ENCODE assay signal across 24 cellular contexts in genomic region chr5:2105141-2105540, GRCh38.
DNase-seq lines count a peak whose midpoint lies in the region; ATAC-seq and TF ChIP-seq lines count a peak whose summit lies in the region.
"Had no signal": no experiment of that assay in that cellular context is flagged by ENCODE, and none has a peak within 500 bp of the region (broad histone marks: within the 10 kb centered on the region; RNA-seq: fewer than 3 reads in every experiment).

No MANE protein-coding gene starts in this region.

- peaks cover 0 to 3% of the 10 kb centered on the region in 2 donors for H3K9me3 Mint-ChIP-seq in effector memory CD8-positive, alpha-beta T cell
- peaks cover 14% of the 10 kb centered on the region for H3K9me3 Mint-ChIP-seq in activated CD4-positive, alpha-beta memory T cell treated with anti-CD3 and anti-CD28 coated beads for 36 hours

- TF ChIP-seq POLR2A in tibial nerve (IDR thresholded peaks at IDR 0.05), result no peak

- no peaks in the 10 kb centered on the region for H3K4me1 Mint-ChIP-seq in effector memory CD8-positive, alpha-beta T cell (ENCODE audit: low read depth in 2 of 2)
- no peaks in the 10 kb centered on the region for H3K4me1 Mint-ChIP-seq in activated CD4-positive, alpha-beta memory T cell treated with anti-CD3 and anti-CD28 coated beads for 36 hours (ENCODE audit: low read depth)

- no peak overlapping the region for H3K27ac Mint-ChIP-seq in effector memory CD8-positive, alpha-beta T cell
- H3K27ac Mint-ChIP-seq in activated CD4-positive, alpha-beta memory T cell treated with anti-CD3 and anti-CD28 coated beads for 36 hours, result no peak overlapping the region
- H3K27ac Mint-ChIP-seq: CD8-positive, alpha-beta T cell had no signal

- ATAC-seq in effector memory CD8-positive, alpha-beta T cell (replicated peaks), result peak; percentile 95
- ATAC-seq in HG03196 (IDR thresholded peaks at IDR 0.05; ENCODE audit: unreplicated experiment), result no peak
- ATAC-seq: CD8-positive, alpha-beta T cell had no signal

- no peak overlapping the region for H3K4me3 Mint-ChIP-seq in effector memory CD8-positive, alpha-beta T cell
- no peak overlapping the region for H3K4me3 Mint-ChIP-seq in activated CD4-positive, alpha-beta memory T cell treated with anti-CD3 and anti-CD28 coated beads for 36 hours
- H3K4me3 Mint-ChIP-seq: CD8-positive, alpha-beta T cell had no signal

- DNase-seq in NCI-H748 (lab: John Stamatoyannopoulos, UW; ENCODE audit: unreplicated experiment) (peak; percentile 35), NCI-H748 treated with DMSO at 0.1 percent for 48 hours (lab: John Stamatoyannopoulos, UW) (no peak), lung microvascular endothelial cell (ENCODE audit: low read depth in 2 of 2) (peak; percentile 55 to 83), tibial nerve (ENCODE audit: low spot score in 2 of 2) (no peak), foreskin fibroblast (no peak)
- peak in 2 of 3 experiments; percentile 14 to 20 for DNase-seq in effector memory CD8-positive, alpha-beta T cell
- DNase-seq in activated CD4-positive, alpha-beta memory T cell treated with anti-CD3 and anti-CD28 coated beads for 36 hours, result no peak
- DNase-seq: AML-193; C1 segment of cervical spinal cord; Calu3; CD8-positive, alpha-beta T cell; DMS53; MV-4-11; NCI-H1694; NCI-H2081; NCI-H345; NCI-H524; OCI-M1; Right ventricle myocardium superior; SW 1271 had no signal

- TF ChIP-seq CTCF in tibial nerve (IDR thresholded peaks at IDR 0.05), result no peak
- no peak for TF ChIP-seq CTCF in foreskin fibroblast (IDR thresholded peaks at IDR 0.05; ENCODE audit: low read depth, low read length)

- H3K4me3 ChIP-seq in tibial nerve, result no peak overlapping the region
- no peak overlapping the region for H3K4me3 ChIP-seq in foreskin fibroblast (ENCODE audit: low read depth in 1 of 2, low read length in 2 of 2)
- H3K4me3 ChIP-seq: SK-N-MC had no signal

- no peaks in the 10 kb centered on the region for H3K36me3 ChIP-seq in tibial nerve

- H3K36me3 Mint-ChIP-seq in effector memory CD8-positive, alpha-beta T cell (ENCODE audit: insufficient read depth), result no peaks in the 10 kb centered on the region
- H3K36me3 Mint-ChIP-seq in activated CD4-positive, alpha-beta memory T cell treated with anti-CD3 and anti-CD28 coated beads for 36 hours, result no peaks in the 10 kb centered on the region
- H3K36me3 Mint-ChIP-seq: CD8-positive, alpha-beta T cell had no signal

- WGBS in tibial nerve, 2 donors, result 81 to 83% methylated on average over 12 of the region's 12 CpGs

- H3K27me3 ChIP-seq in tibial nerve, result no peaks in the 10 kb centered on the region

- peaks cover 12% of the 10 kb centered on the region in 2 donors for H3K27me3 Mint-ChIP-seq in effector memory CD8-positive, alpha-beta T cell
- H3K27me3 Mint-ChIP-seq in activated CD4-positive, alpha-beta memory T cell treated with anti-CD3 and anti-CD28 coated beads for 36 hours, result peaks cover 7% of the 10 kb centered on the region

- CTCF ChIA-PET in activated CD4-positive, alpha-beta memory T cell treated with anti-CD3 and anti-CD28 coated beads for 36 hours (lab: Charles Lee), result no interaction called here

- H3K27ac ChIP-seq in tibial nerve, result no peak overlapping the region
- H3K27ac ChIP-seq: 22Rv1, KMS-11, SK-N-MC had no signal

- POLR2A ChIA-PET in activated CD4-positive, alpha-beta memory T cell treated with anti-CD3 and anti-CD28 coated beads for 36 hours (lab: Charles Lee), result no interaction called here

- TF ChIP-seq EP300 in tibial nerve (IDR thresholded peaks at IDR 0.05), result no peak

- peaks cover 0 to 25% (median 0%) of the 10 kb centered on the region in 4 donors for H3K9me3 ChIP-seq in tibial nerve

- no peaks in the 10 kb centered on the region for H3K4me1 ChIP-seq in tibial nerve

- intact Hi-C loops in activated CD4-positive, alpha-beta memory T cell treated with anti-CD3 and anti-CD28 coated beads for 36 hours (cut with micrococcal nuclease), result no loop called here

Comparison
In these comparisons a context has a peak if more than half of its experiments do, and no peak if none do; other contexts are left out.
1. DNase-seq: peak in NCI-H748 (single experiment), effector memory CD8-positive, alpha-beta T cell (2 of 3) and lung microvascular endothelial cell (2 of 2); none in NCI-H748 treated with DMSO at 0.1 percent for 48 hours (single experiment), activated CD4-positive, alpha-beta memory T cell treated with anti-CD3 and anti-CD28 coated beads for 36 hours (single experiment), tibial nerve (0 of 2) and foreskin fibroblast (0 of 2).